1 cellular context compared by ENCODE assay signal in genomic region chr7:22786290-22786932, GRCh38.
TF ChIP-seq lines count a peak whose summit lies in the region.

No MANE protein-coding gene starts in this region.

TF ChIP-seq in HepG2, 621 proteins besides CTCF, POLR2A, EP300 and RAD21 (continued from another document and continues in another):
- TF ChIP-seq ZNF510 (CRISPR knock-in tag; IDR thresholded peaks at IDR 0.05; ENCODE audit: low read depth) (no peak), SP140L (CRISPR knock-in tag; IDR thresholded peaks at IDR 0.05; ENCODE audit: borderline replicate concordance) (0 out of 2 replicates have a peak, but pooled peaks have one; percentile 26), TCF12 (IDR thresholded peaks at IDR 0.05) (no peak), TCF12 (CRISPR knock-in tag; IDR thresholded peaks at IDR 0.05) (no peak), ELF1 (CRISPR knock-in tag; IDR thresholded peaks at IDR 0.05) (peak; percentile 31; the same call in 1 of the 2 replicates), ZNF552 (CRISPR knock-in tag; IDR thresholded peaks at IDR 0.05; ENCODE audit: borderline replicate concordance) (no peak), FOXP4 (CRISPR knock-in tag; IDR thresholded peaks at IDR 0.05) (peak; percentile 97), NCOA5 (CRISPR knock-in tag; IDR thresholded peaks at IDR 0.05) (no peak), ZNF678 (CRISPR knock-in tag; IDR thresholded peaks at IDR 0.05) (no peak), TRIM24 (CRISPR knock-in tag; IDR thresholded peaks at IDR 0.05) (no peak), KLF16 (CRISPR knock-in tag; IDR thresholded peaks at IDR 0.05) (peak in 1 of 2 experiments; percentile 67; a peak in 1 of 4 replicates), GRHL1 (CRISPR knock-in tag; conservative IDR thresholded peaks at IDR 0.05) (no peak), U2AF1 (optimal IDR thresholded peaks at IDR 0.05; ENCODE audit: low read depth, low read length) (no peak), CREM (IDR thresholded peaks at IDR 0.05) (peak; percentile 76), CREM (CRISPR knock-in tag; IDR thresholded peaks at IDR 0.05) (no peak), MYNN (CRISPR knock-in tag; IDR thresholded peaks at IDR 0.05; ENCODE audit: low read depth) (no peak), ZNF816 (CRISPR knock-in tag; IDR thresholded peaks at IDR 0.05; ENCODE audit: borderline replicate concordance) (no peak), ZFP1 (CRISPR knock-in tag; IDR thresholded peaks at IDR 0.05) (no peak; the same call in 1 of the 2 replicates), POLR2AphosphoS2 (IDR thresholded peaks at IDR 0.05; ENCODE audit: low read depth, low read length) (no peak), ZNF318 (CRISPR knock-in tag; IDR thresholded peaks at IDR 0.05) (no peak), ZNF326 (CRISPR knock-in tag; IDR thresholded peaks at IDR 0.05; ENCODE audit: borderline replicate concordance) (0 out of 2 replicates have a peak, but pooled peaks have one; percentile 6), ZNF496 (CRISPR knock-in tag; IDR thresholded peaks at IDR 0.05; ENCODE audit: insufficient replicate concordance) (no peak), ZNF704 (CRISPR knock-in tag; IDR thresholded peaks at IDR 0.05; ENCODE audit: borderline replicate concordance) (no peak), ELF3 (CRISPR knock-in tag; IDR thresholded peaks at IDR 0.05) (peak; percentile 89), SMARCC2 (IDR thresholded peaks at IDR 0.05) (no peak), ZNF564 (CRISPR knock-in tag; IDR thresholded peaks at IDR 0.05) (no peak), PITX1 (CRISPR knock-in tag; IDR thresholded peaks at IDR 0.05) (peak; percentile 99), PAF1 (CRISPR knock-in tag; IDR thresholded peaks at IDR 0.05) (no peak), NAIF1 (CRISPR knock-in tag; IDR thresholded peaks at IDR 0.05; ENCODE audit: borderline replicate concordance) (no peak), ZNF780A (CRISPR knock-in tag; IDR thresholded peaks at IDR 0.05) (no peak), ZNF570 (CRISPR knock-in tag; IDR thresholded peaks at IDR 0.05; ENCODE audit: borderline replicate concordance) (no peak), ZNF766 (CRISPR knock-in tag; IDR thresholded peaks at IDR 0.05; ENCODE audit: borderline replicate concordance) (no peak), SKI (IDR thresholded peaks at IDR 0.05; ENCODE audit: partially characterized antibody) (no peak), RCOR2 (CRISPR knock-in tag; IDR thresholded peaks at IDR 0.05) (peak; percentile 83), ZNF138 (CRISPR knock-in tag; IDR thresholded peaks at IDR 0.05; ENCODE audit: low read depth) (no peak), KMT2A (CRISPR knock-in tag; IDR thresholded peaks at IDR 0.05) (0 out of 2 replicates have a peak, but pooled peaks have one; percentile 14), ZNF776 (CRISPR knock-in tag; IDR thresholded peaks at IDR 0.05) (no peak), REL (CRISPR knock-in tag; conservative IDR thresholded peaks at IDR 0.05) (no peak), PTBP1 (IDR thresholded peaks at IDR 0.05; ENCODE audit: low read depth, low read length, poor library complexity, severe bottlenecking) (no peak), HMG20B (CRISPR knock-in tag; conservative IDR thresholded peaks at IDR 0.05) (peak; percentile 82), ZNF20 (CRISPR knock-in tag; IDR thresholded peaks at IDR 0.05) (no peak), KAT2B (IDR thresholded peaks at IDR 0.05; ENCODE audit: borderline replicate concordance, low read depth, low read length) (no peak), CC2D1A (CRISPR knock-in tag; IDR thresholded peaks at IDR 0.05) (peak; percentile 26; the same call in 1 of the 2 replicates), SETDB1 (CRISPR knock-in tag; IDR thresholded peaks at IDR 0.05; ENCODE audit: borderline replicate concordance) (no peak), HOXA7 (CRISPR knock-in tag; IDR thresholded peaks at IDR 0.05) (no peak), HNF4A (CRISPR knock-in tag; IDR thresholded peaks at IDR 0.05) (peak; percentile 98), ZNF616 (CRISPR knock-in tag; IDR thresholded peaks at IDR 0.05; ENCODE audit: low read depth) (no peak), FOXC1 (CRISPR knock-in tag; IDR thresholded peaks at IDR 0.05; ENCODE audit: borderline replicate concordance) (no peak), CAMTA2 (CRISPR knock-in tag; IDR thresholded peaks at IDR 0.05; ENCODE audit: borderline replicate concordance) (no peak)
- TF ChIP-seq, protein P1, sequence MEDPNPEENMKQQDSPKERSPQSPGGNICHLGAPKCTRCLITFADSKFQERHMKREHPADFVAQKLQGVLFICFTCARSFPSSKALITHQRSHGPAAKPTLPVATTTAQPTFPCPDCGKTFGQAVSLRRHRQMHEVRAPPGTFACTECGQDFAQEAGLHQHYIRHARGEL (CRISPR knock-in tag; IDR thresholded peaks at IDR 0.05) = no peak
- TF ChIP-seq, protein P2, sequence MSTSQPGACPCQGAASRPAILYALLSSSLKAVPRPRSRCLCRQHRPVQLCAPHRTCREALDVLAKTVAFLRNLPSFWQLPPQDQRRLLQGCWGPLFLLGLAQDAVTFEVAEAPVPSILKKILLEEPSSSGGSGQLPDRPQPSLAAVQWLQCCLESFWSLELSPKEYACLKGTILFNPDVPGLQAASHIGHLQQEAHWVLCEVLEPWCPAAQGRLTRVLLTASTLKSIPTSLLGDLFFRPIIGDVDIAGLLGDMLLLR (CRISPR knock-in tag; IDR thresholded peaks at IDR 0.05) = no peak
- TF ChIP-seq, protein P3, sequence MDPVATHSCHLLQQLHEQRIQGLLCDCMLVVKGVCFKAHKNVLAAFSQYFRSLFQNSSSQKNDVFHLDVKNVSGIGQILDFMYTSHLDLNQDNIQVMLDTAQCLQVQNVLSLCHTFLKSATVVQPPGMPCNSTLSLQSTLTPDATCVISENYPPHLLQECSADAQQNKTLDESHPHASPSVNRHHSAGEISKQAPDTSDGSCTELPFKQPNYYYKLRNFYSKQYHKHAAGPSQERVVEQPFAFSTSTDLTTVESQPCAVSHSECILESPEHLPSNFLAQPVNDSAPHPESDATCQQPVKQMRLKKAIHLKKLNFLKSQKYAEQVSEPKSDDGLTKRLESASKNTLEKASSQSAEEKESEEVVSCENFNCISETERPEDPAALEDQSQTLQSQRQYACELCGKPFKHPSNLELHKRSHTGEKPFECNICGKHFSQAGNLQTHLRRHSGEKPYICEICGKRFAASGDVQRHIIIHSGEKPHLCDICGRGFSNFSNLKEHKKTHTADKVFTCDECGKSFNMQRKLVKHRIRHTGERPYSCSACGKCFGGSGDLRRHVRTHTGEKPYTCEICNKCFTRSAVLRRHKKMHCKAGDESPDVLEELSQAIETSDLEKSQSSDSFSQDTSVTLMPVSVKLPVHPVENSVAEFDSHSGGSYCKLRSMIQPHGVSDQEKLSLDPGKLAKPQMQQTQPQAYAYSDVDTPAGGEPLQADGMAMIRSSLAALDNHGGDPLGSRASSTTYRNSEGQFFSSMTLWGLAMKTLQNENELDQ (CRISPR knock-in tag; IDR thresholded peaks at IDR 0.05; ENCODE audit: borderline replicate concordance) = no peak
- TF ChIP-seq, protein P4, sequence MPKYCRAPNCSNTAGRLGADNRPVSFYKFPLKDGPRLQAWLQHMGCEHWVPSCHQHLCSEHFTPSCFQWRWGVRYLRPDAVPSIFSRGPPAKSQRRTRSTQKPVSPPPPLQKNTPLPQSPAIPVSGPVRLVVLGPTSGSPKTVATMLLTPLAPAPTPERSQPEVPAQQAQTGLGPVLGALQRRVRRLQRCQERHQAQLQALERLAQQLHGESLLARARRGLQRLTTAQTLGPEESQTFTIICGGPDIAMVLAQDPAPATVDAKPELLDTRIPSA (CRISPR knock-in tag; IDR thresholded peaks at IDR 0.05; ENCODE audit: borderline replicate concordance) = no peak
- TF ChIP-seq, protein P5, sequence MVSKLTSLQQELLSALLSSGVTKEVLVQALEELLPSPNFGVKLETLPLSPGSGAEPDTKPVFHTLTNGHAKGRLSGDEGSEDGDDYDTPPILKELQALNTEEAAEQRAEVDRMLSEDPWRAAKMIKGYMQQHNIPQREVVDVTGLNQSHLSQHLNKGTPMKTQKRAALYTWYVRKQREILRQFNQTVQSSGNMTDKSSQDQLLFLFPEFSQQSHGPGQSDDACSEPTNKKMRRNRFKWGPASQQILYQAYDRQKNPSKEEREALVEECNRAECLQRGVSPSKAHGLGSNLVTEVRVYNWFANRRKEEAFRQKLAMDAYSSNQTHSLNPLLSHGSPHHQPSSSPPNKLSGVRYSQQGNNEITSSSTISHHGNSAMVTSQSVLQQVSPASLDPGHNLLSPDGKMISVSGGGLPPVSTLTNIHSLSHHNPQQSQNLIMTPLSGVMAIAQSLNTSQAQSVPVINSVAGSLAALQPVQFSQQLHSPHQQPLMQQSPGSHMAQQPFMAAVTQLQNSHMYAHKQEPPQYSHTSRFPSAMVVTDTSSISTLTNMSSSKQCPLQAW (CRISPR knock-in tag; IDR thresholded peaks at IDR 0.05) = peak; percentile 84
